Comparison of ENCODE assay signal across 24 cellular contexts in genomic region chr7:156547884-156548561, GRCh38.
DNase-seq lines count a peak whose midpoint lies in the region; ATAC-seq, FAIRE-seq and TF ChIP-seq lines count a peak whose summit lies in the region.
"Had no signal": no experiment of that assay in that cellular context is flagged by ENCODE, and none has a peak within 500 bp of the region (broad histone marks: within the 10 kb centered on the region; RNA-seq: fewer than 3 reads in every experiment).

No MANE protein-coding gene starts in this region.

- H3K9me3 ChIP-seq in BLaER1 treated with 17β-estradiol and CSF1 and Interleukin-3, amounts not matched to agents 10 nM and 100 nM (replicated peaks in 1 of 11), result peaks cover 4 to 23% (median 19%) of the 10 kb centered on the region in 11 experiments; a peak in 17 of 22 replicates
- H3K9me3 ChIP-seq in H1 (ENCODE audit: insufficient read depth in 2 of 2, low read depth in 1 of 2, low read length in 1 of 2) (no peaks in the 10 kb centered on the region), Caco-2 (0 out of 2 replicates have a peak, but pooled peaks cover 3% of the 10 kb centered on the region)
- H3K9me3 ChIP-seq: SK-N-SH had no signal

- H2BK20ac ChIP-seq in H1 (ENCODE audit: low read length), result no peak overlapping the region

- no peak overlapping the region for H4K5ac ChIP-seq in H1 (ENCODE audit: insufficient read length, low read depth, low read length)

- DNase-seq in GM20000 (ENCODE audit: low spot score) (peak; percentile 17), H1 (ENCODE audit: low read depth in 1 of 2, low spot score in 2 of 2) (no peak), Caco-2 (no peak)
- DNase-seq in Jurkat, Clone E6-1 (ENCODE audit: low read depth, low spot score), result peak; percentile 14
- DNase-seq: 8988T; CD4-positive, alpha-beta T cell; EL; GOT3; KG1; NCI-H1048; NCI-H1436; NCI-H1930; NCI-H226; NCI-H524; NCI-H82; PC-3; RPMI8226; SHP77 treated with DMSO at 0.1 percent for 48 hours; SK-N-SH had no signal

- no peak for TF ChIP-seq CTCF in GM20000 (IDR thresholded peaks at IDR 0.05; ENCODE audit: extremely low read depth, missing control alignments)
- no peak for TF ChIP-seq CTCF in H1 (IDR thresholded peaks at IDR 0.05; ENCODE audit: control extremely low read depth in 1 of 3, insufficient read depth in 1 of 3, low read depth in 1 of 3, low read length in 3 of 3)
- TF ChIP-seq CTCF in Caco-2 (IDR thresholded peaks at IDR 0.05; ENCODE audit: insufficient read depth in 1 of 2, low read depth in 1 of 2, low read length in 1 of 2, severe bottlenecking in 1 of 2, unreplicated experiment in 1 of 2), result no peak

- peaks cover 0 to 14% (median 0%) of the 10 kb centered on the region in 11 experiments; a peak in 7 of 22 replicates for H3K27me3 ChIP-seq in BLaER1 treated with 17β-estradiol and CSF1 and Interleukin-3, amounts not matched to agents 10 nM and 100 nM
- H3K27me3 ChIP-seq in H1 (replicated peaks in 1 of 4; ENCODE audit: control insufficient read depth in 3 of 4, extremely low read depth in 1 of 4, insufficient read depth in 3 of 4, low read length in 3 of 4), result no peaks in the 10 kb centered on the region
- no peaks in the 10 kb centered on the region for H3K27me3 ChIP-seq in Caco-2 (replicated peaks; ENCODE audit: control insufficient read depth, insufficient read depth, low read length)

- peak overlapping the region; percentile 3; the same call in 1 of the 2 replicates for H2BK15ac ChIP-seq in H1 (ENCODE audit: low read length)

- no peak for TF ChIP-seq RAD21 in H1 (IDR thresholded peaks at IDR 0.05 in 1 of 2, conservative IDR thresholded peaks at IDR 0.05 in 1 of 2; ENCODE audit: low read depth in 2 of 2, low read length in 2 of 2)

- H3K4me1 ChIP-seq in BLaER1 treated with 17β-estradiol and CSF1 and Interleukin-3, amounts not matched to agents 10 nM and 100 nM, result peaks cover 6 to 48% (median 28%) of the 10 kb centered on the region in 10 experiments; a peak in 19 of 20 replicates
- H3K4me1 ChIP-seq in H1 (replicated peaks in 1 of 4; ENCODE audit: control insufficient read depth in 3 of 4, insufficient read depth in 4 of 4, low read length in 3 of 4) (peaks cover 0 to 3% (median under 1%) of the 10 kb centered on the region in 4 experiments; a peak in 3 of 7 replicates), Caco-2 (peaks cover 14% of the 10 kb centered on the region; the same call in 1 of the 2 replicates)

- TF ChIP-seq EP300 in H1 (IDR thresholded peaks at IDR 0.05; ENCODE audit: borderline replicate concordance in 1 of 2, low read depth in 2 of 2, low read length in 2 of 2), result no peak

- no peak overlapping the region for H3K18ac ChIP-seq in H1 (ENCODE audit: extremely low read depth, low read length)

- no peak overlapping the region for H3K14ac ChIP-seq in H1 (ENCODE audit: insufficient read length)

- ATAC-seq in HG03342 (IDR thresholded peaks at IDR 0.05; ENCODE audit: unreplicated experiment) (no peak), HG02970 (IDR thresholded peaks at IDR 0.05; ENCODE audit: low FRiP score, unreplicated experiment) (no peak), HG02852 (IDR thresholded peaks at IDR 0.05; ENCODE audit: unreplicated experiment) (no peak)
- ATAC-seq: PC-3 had no signal

- H2BK120ac ChIP-seq in H1 (replicated peaks; ENCODE audit: low read depth, low read length), result no peak overlapping the region

- no peaks in the 10 kb centered on the region for H3K79me1 ChIP-seq in H1 (ENCODE audit: low read depth, low read length)

- H4K8ac ChIP-seq in H1 (ENCODE audit: extremely low read depth, insufficient read depth, low read length), result no peak overlapping the region; the same call in 1 of the 2 replicates

- H4K20me1 ChIP-seq in BLaER1 treated with 17β-estradiol and CSF1 and Interleukin-3, amounts not matched to agents 10 nM and 100 nM, result peaks cover 0 to 7% (median 0%) of the 10 kb centered on the region in 11 experiments; a peak in 1 of 22 replicates
- H4K20me1 ChIP-seq in H1 (replicated peaks in 1 of 2; ENCODE audit: control insufficient read depth in 1 of 2, insufficient read depth in 2 of 2, low read length in 2 of 2), result no peaks in the 10 kb centered on the region

- no peak overlapping the region for H4K91ac ChIP-seq in H1 (replicated peaks; ENCODE audit: insufficient read length, low read length)

- H3K4me3 ChIP-seq in BLaER1 treated with 17β-estradiol and CSF1 and Interleukin-3, amounts not matched to agents 10 nM and 100 nM, result peak overlapping the region in 3 of 10 experiments; percentile 14 to 40 (median 35); a peak in 3 of 20 replicates
- no peak overlapping the region for H3K4me3 ChIP-seq in Jurkat, Clone E6-1 (ENCODE audit: low read length)
- H3K4me3 ChIP-seq in H1 (ENCODE audit: extremely low read depth in 1 of 4, insufficient read depth in 2 of 4, low read depth in 3 of 4, low read length in 4 of 4) (no peak overlapping the region), Caco-2 (ENCODE audit: low read depth, low read length) (no peak overlapping the region)

- no peak overlapping the region for H3K56ac ChIP-seq in H1 (replicated peaks; ENCODE audit: insufficient read length, low read depth, low read length)

- H3K23me2 ChIP-seq in H1 (ENCODE audit: low read depth, low read length), result no peaks in the 10 kb centered on the region

- BruUV-seq in Caco-2 (replicated peaks; lab: Mats Ljungman, UMichigan), result no TSS peak

- POLR2A ChIA-PET in H1 (lab: Charles Lee; ENCODE audit: partially characterized antibody), result no interaction called here
- POLR2A ChIA-PET in Caco-2 (lab: Charles Lee), result no interaction called here

- H3K27me3 Mint-ChIP-seq in Caco-2 (ENCODE audit: insufficient read depth, unreplicated experiment), result no peaks in the 10 kb centered on the region

- no peak overlapping the region for H2BK5ac ChIP-seq in H1 (ENCODE audit: low read depth, low read length)

- no peak overlapping the region for H2AK5ac ChIP-seq in H1 (ENCODE audit: low read depth, low read length)

- no peak for TF ChIP-seq POLR2A in H1 (IDR thresholded peaks at IDR 0.05; ENCODE audit: control extremely low read depth in 1 of 2, low read depth in 2 of 2, low read length in 2 of 2)

- peaks cover 8% of the 10 kb centered on the region for H3K36me3 Mint-ChIP-seq in Caco-2 (ENCODE audit: insufficient read depth, unreplicated experiment)

- intact Hi-C loops in Caco-2 (cut with micrococcal nuclease; ENCODE audit: unreplicated experiment), result no loop called here

- no peak overlapping the region for H3K4ac ChIP-seq in H1 (replicated peaks; ENCODE audit: insufficient read length, low read depth, low read length)

- no peak for FAIRE-seq in H1 (lab: Jason Lieb, UNC)
- FAIRE-seq: GM19239 had no signal

- H3K9me3 Mint-ChIP-seq in Caco-2 (ENCODE audit: unreplicated experiment), result peaks cover 10% of the 10 kb centered on the region

- H3K4me2 ChIP-seq in BLaER1 treated with 17β-estradiol and CSF1 and Interleukin-3, amounts not matched to agents 10 nM and 100 nM, result peak overlapping the region; percentile 53 to 90 (median 70)
- H3K4me2 ChIP-seq in H1 (ENCODE audit: insufficient read depth in 1 of 2, low read depth in 2 of 2, low read length in 2 of 2), result no peak overlapping the region
- H3K4me2 ChIP-seq: SK-N-SH had no signal

- H3K9ac ChIP-seq in BLaER1 treated with 17β-estradiol and CSF1 and Interleukin-3, amounts not matched to agents 10 nM and 100 nM, result peak overlapping the region in 5 of 11 experiments; percentile 14 to 49 (median 28); a peak in 5 of 22 replicates
- H3K9ac ChIP-seq in H1 (replicated peaks in 1 of 4; ENCODE audit: extremely low read depth in 1 of 4, low read depth in 3 of 4, low read length in 3 of 4), result no peak overlapping the region
- H3K9ac ChIP-seq: SK-N-SH had no signal

- no peak overlapping the region for H3K4me3 Mint-ChIP-seq in Caco-2 (ENCODE audit: unreplicated experiment)
- H3K4me3 Mint-ChIP-seq: CD4-positive, alpha-beta T cell had no signal

- H3K27ac ChIP-seq in BLaER1 treated with 17β-estradiol and CSF1 and Interleukin-3, amounts not matched to agents 10 nM and 100 nM, result peak overlapping the region in 1 of 11 experiments; percentile 21; a peak in 2 of 22 replicates
- no peak overlapping the region for H3K27ac ChIP-seq in H1 (ENCODE audit: low read depth, low read length)

- H2BK12ac ChIP-seq in H1 (ENCODE audit: low read depth, low read length), result no peak overlapping the region

- H3K36me3 ChIP-seq in BLaER1 treated with 17β-estradiol and CSF1 and Interleukin-3, amounts not matched to agents 10 nM and 100 nM, result no peaks in the 10 kb centered on the region
- H3K36me3 ChIP-seq in H1 (ENCODE audit: control insufficient read depth in 2 of 4, insufficient read depth in 4 of 4, low read length in 3 of 4), result no peaks in the 10 kb centered on the region
- 0 out of 2 replicates have a peak, but pooled peaks cover 2% of the 10 kb centered on the region for H3K36me3 ChIP-seq in Caco-2 (ENCODE audit: control insufficient read depth, insufficient read depth, low read length)

- 77% methylated on average over 16 of the region's 20 CpGs; no CpG with 5 or more reads in 1 of the 2 experiments for WGBS in H1 (ENCODE audit: extremely low coverage in 1 of 2, insufficient coverage in 1 of 2, insufficient read length in 1 of 2, insufficient replicate concordance in 2 of 2, low coverage in 1 of 2, low lambda C conversion rate in 2 of 2, missing lambda C conversion rate in 1 of 2), 2 experiments

- H3K27ac Mint-ChIP-seq in Caco-2 (ENCODE audit: unreplicated experiment), result no peak overlapping the region
- H3K27ac Mint-ChIP-seq: CD4-positive, alpha-beta T cell had no signal

- peaks cover 13% of the 10 kb centered on the region for H3K4me1 Mint-ChIP-seq in Caco-2 (ENCODE audit: low read depth, unreplicated experiment)

- H3K23ac ChIP-seq in H1 (ENCODE audit: insufficient read length), result no peak overlapping the region

- CTCF ChIA-PET in H1 (lab: Charles Lee; ENCODE audit: partially characterized antibody), result no interaction called here
- CTCF ChIA-PET in Caco-2 (lab: Charles Lee), result no interaction called here

- no peak overlapping the region for H2AFZ ChIP-seq in H1 (ENCODE audit: low read length)

- no peaks in the 10 kb centered on the region for H3K79me2 ChIP-seq in H1 (ENCODE audit: control insufficient read depth in 1 of 2, insufficient read depth in 2 of 2, low read length in 2 of 2)

TF ChIP-seq in H1, 55 proteins besides CTCF, POLR2A, EP300 and RAD21:
- TF ChIP-seq SP4 (IDR thresholded peaks at IDR 0.05; ENCODE audit: low read length), result no peak
- TF ChIP-seq CBX8 (IDR thresholded peaks at IDR 0.05; ENCODE audit: borderline replicate concordance, low read depth, low read length), result no peak
- TF ChIP-seq CBX5 (IDR thresholded peaks at IDR 0.05; ENCODE audit: low read depth, low read length), result no peak
- no peak for TF ChIP-seq NRF1 (IDR thresholded peaks at IDR 0.05; ENCODE audit: low read depth, low read length)

Comparison
In these comparisons a context has a peak if more than half of its experiments do, and no peak if none do; other contexts are left out.
1. H3K4me2 ChIP-seq: peak in BLaER1 treated with 17β-estradiol and CSF1 and Interleukin-3, amounts not matched to agents 10 nM and 100 nM (11 of 11); none in H1 (0 of 2).
2. DNase-seq: peak in GM20000 (single experiment) and Jurkat, Clone E6-1 (single experiment); none in H1 (0 of 2) and Caco-2 (0 of 2).